10 cellular contexts compared by ENCODE assay signal in the genomic region with DNA sequence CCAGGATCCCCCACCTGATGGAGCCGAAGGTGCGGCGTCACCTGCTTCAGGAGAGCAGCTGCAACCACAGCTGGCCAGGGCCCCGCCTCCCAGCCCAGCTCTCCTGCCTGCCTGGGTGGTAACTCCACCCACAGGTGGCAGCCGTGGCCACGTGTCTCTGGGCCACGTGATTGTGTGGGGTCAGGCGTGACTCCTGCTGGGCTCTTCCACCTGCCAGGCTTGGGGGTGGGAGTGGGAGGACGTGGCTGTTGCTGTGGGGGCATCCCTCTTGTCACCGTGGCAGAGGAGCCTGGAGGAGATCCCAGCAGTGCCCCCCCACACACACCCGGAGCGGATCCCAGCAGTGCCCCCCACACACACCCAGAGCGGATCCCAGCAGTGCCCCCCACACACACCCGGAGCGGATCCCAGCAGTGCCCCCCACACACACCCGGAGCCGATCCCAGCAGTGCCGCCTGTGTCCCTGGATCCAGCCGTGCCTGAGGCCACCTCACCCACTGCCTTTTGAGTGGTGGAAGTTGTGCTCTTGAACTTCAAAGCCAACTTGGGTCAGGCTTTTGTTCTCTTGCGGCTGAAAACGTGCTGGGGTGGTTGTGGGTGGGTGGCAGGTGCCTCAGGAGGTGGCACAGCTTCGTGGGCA. TPM values are rescaled to one million over a fixed set of nuclear protein-coding genes. Genes with fewer than 3 reads are reported as not detected.
DNase-seq lines count a peak whose midpoint lies in the region; ATAC-seq, FAIRE-seq and TF ChIP-seq lines count a peak whose summit lies in the region.
"Had no signal": no experiment of that assay in that cellular context is flagged by ENCODE, and none has a peak within 500 bp of the region (broad histone marks: within the 10 kb centered on the region; RNA-seq: fewer than 3 reads in every experiment).

No MANE protein-coding gene starts in this region.

- no peaks in the 10 kb centered on the region for H3K9me3 ChIP-seq in keratinocyte (ENCODE audit: control insufficient read depth, low read depth, low read length)
- no peaks in the 10 kb centered on the region for H3K9me3 ChIP-seq in neural progenitor cell (ENCODE audit: low read depth)
- H3K9me3 ChIP-seq: prostate gland had no signal

- H2AFZ ChIP-seq in KMS-11 (ENCODE audit: low read depth) (peak overlapping the region; percentile 60), keratinocyte (ENCODE audit: control insufficient read depth, low read length) (no peak overlapping the region), neural progenitor cell (replicated peaks) (no peak overlapping the region)

- peaks cover 4% of the 10 kb centered on the region for H3K27me3 Mint-ChIP-seq in neural progenitor cell (ENCODE audit: insufficient read depth, low read depth)

- TF ChIP-seq CTCF in KMS-11 (conservative IDR thresholded peaks at IDR 0.05; ENCODE audit: low read depth, low read length), result no peak
- TF ChIP-seq CTCF in RWPE1 (conservative IDR thresholded peaks at IDR 0.05; ENCODE audit: low read depth), result no peak
- TF ChIP-seq CTCF in keratinocyte (optimal IDR thresholded peaks at IDR 0.05 in 1 of 3, IDR thresholded peaks at IDR 0.05 in 1 of 3, conservative IDR thresholded peaks at IDR 0.05 in 1 of 3; ENCODE audit: extremely low read depth in 1 of 3, insufficient read depth in 2 of 3, low read length in 3 of 3), result no peak
- TF ChIP-seq CTCF in GM10248 (IDR thresholded peaks at IDR 0.05; ENCODE audit: control extremely low read depth, extremely low read depth, low read depth, missing control alignments), result no peak
- TF ChIP-seq CTCF in neural progenitor cell (IDR thresholded peaks at IDR 0.05), result no peak

- H3K4me3 ChIP-seq in KMS-11 (IDR thresholded peaks at IDR 0.05; ENCODE audit: insufficient read depth, low read depth, low read length) (no peak overlapping the region), keratinocyte (ENCODE audit: control insufficient read depth in 2 of 3, extremely low read depth in 1 of 3, insufficient read depth in 2 of 3, low read depth in 1 of 3, low read length in 3 of 3) (peak overlapping the region in 1 of 3 experiments; percentile 20), neural progenitor cell (no peak overlapping the region)
- H3K4me3 ChIP-seq: prostate gland had no signal

- H3K4me2 ChIP-seq in KMS-11 (peak overlapping the region; percentile 47; the same call in 1 of the 2 replicates), keratinocyte (ENCODE audit: control insufficient read depth, extremely low read depth, insufficient read depth, low read depth, low read length) (peak overlapping the region; percentile 55), neural progenitor cell (no peak overlapping the region)

- DNase-seq in DMS53 (lab: John Stamatoyannopoulos, UW) (peak; percentile 90), RWPE1 (ENCODE audit: low spot score) (peak; percentile 40), keratinocyte (ENCODE audit: low read depth, low spot score) (peak; percentile 5), GM10248 (ENCODE audit: extremely low spot score) (no peak), neural progenitor cell (ENCODE audit: low spot score) (no peak)
- no peak for DNase-seq in stimulated activated CD4-positive, alpha-beta T cell treated with anti-CD3 and anti-CD28 coated beads, Interleukin-4, amount 100 ng/mL, for 4 hours
- DNase-seq: OCI-M1 had no signal

- H3K27ac ChIP-seq in KMS-11 (no peak overlapping the region), RWPE1 (no peak overlapping the region), keratinocyte (ENCODE audit: control insufficient read depth, insufficient read depth, low read length) (no peak overlapping the region), neural progenitor cell (no peak overlapping the region)
- H3K27ac ChIP-seq: prostate gland had no signal

- POLR2A ChIA-PET in RWPE1 (lab: Yijun Ruan, JAX; ENCODE audit: low non-redundant PET), result no interaction called here
- POLR2A ChIA-PET in GM10248 (lab: Yijun Ruan, JAX), result no interaction called here

- H3K27me3 ChIP-seq in KMS-11 (ENCODE audit: insufficient read depth, low read depth) (no peaks in the 10 kb centered on the region; the same call in 1 of the 2 replicates), keratinocyte (ENCODE audit: control insufficient read depth, extremely low read depth, insufficient read depth, low read length) (peaks cover 24% of the 10 kb centered on the region), neural progenitor cell (no peaks in the 10 kb centered on the region)

- H4K20me1 ChIP-seq in KMS-11 (ENCODE audit: insufficient read depth), result no peaks in the 10 kb centered on the region
- no peaks in the 10 kb centered on the region for H4K20me1 ChIP-seq in keratinocyte (ENCODE audit: control insufficient read depth, extremely low read depth, insufficient read depth, low read length)
- H4K20me1 ChIP-seq in neural progenitor cell (ENCODE audit: low read depth), result no peaks in the 10 kb centered on the region

- peaks cover 4% of the 10 kb centered on the region for H3F3A ChIP-seq in neural progenitor cell (ENCODE audit: low read depth)

- no peaks in the 10 kb centered on the region for H3K36me3 ChIP-seq in KMS-11 (ENCODE audit: insufficient read depth)
- no peaks in the 10 kb centered on the region for H3K36me3 ChIP-seq in keratinocyte (ENCODE audit: control insufficient read depth in 2 of 2, extremely low read depth in 1 of 2, insufficient read depth in 2 of 2, low read length in 2 of 2)
- H3K36me3 ChIP-seq in neural progenitor cell, result no peaks in the 10 kb centered on the region
- H3K36me3 ChIP-seq: prostate gland had no signal

- CTCF ChIA-PET in RWPE1 (lab: Yijun Ruan, JAX), result interaction anchor here (0.6 kb wide), 1 partner anchor 336 kb away, joined by 3 read pairs; no protein-coding TSS in a partner anchor
- CTCF ChIA-PET in GM10248 (lab: Yijun Ruan, JAX), result no interaction called here

- H3K4me1 ChIP-seq in KMS-11 (ENCODE audit: low read depth, poor library complexity, severe bottlenecking), result no peaks in the 10 kb centered on the region
- peaks cover 8% of the 10 kb centered on the region for H3K4me1 ChIP-seq in keratinocyte (ENCODE audit: control insufficient read depth, extremely low read depth, insufficient read depth, low read length)
- peaks cover 17% of the 10 kb centered on the region for H3K4me1 ChIP-seq in neural progenitor cell
- H3K4me1 ChIP-seq: prostate gland had no signal

- peaks cover 10% of the 10 kb centered on the region for H3K9me3 Mint-ChIP-seq in neural progenitor cell

- no peaks in the 10 kb centered on the region for H3K36me3 Mint-ChIP-seq in neural progenitor cell

- peaks cover 31% of the 10 kb centered on the region for H3K4me1 Mint-ChIP-seq in neural progenitor cell

- H3K9ac ChIP-seq in KMS-11, result peak overlapping the region; percentile 21; the same call in 1 of the 2 replicates
- no peak overlapping the region for H3K9ac ChIP-seq in keratinocyte (ENCODE audit: control insufficient read depth, extremely low read depth, insufficient read depth, low read length)
- H3K9ac ChIP-seq in neural progenitor cell, result no peak overlapping the region

- H3K4me3 Mint-ChIP-seq in neural progenitor cell, result no peak overlapping the region

- ATAC-seq in GM21717 (IDR thresholded peaks at IDR 0.05; ENCODE audit: unreplicated experiment), result no peak

- FAIRE-seq in keratinocyte (lab: Jason Lieb, UNC), result no peak

- dilution Hi-C loops in keratinocyte (cut with MboI; ENCODE audit: extremely low pct_ligation_motif_present, low sequenced_read_pairs), result no loop called here

- H3K79me2 ChIP-seq in KMS-11 (ENCODE audit: insufficient read depth, low read depth), result no peaks in the 10 kb centered on the region
- H3K79me2 ChIP-seq in keratinocyte (ENCODE audit: control insufficient read depth, insufficient read depth, low read length), result no peaks in the 10 kb centered on the region
- no peaks in the 10 kb centered on the region for H3K79me2 ChIP-seq in neural progenitor cell (ENCODE audit: low read depth)

- H3K27ac Mint-ChIP-seq in neural progenitor cell, result no peak overlapping the region

- H3K9me1 ChIP-seq in keratinocyte (ENCODE audit: control insufficient read depth, extremely low read depth, insufficient read depth, low read length), result no peaks in the 10 kb centered on the region

RNA-seq across cellular contexts. Expression of gene POFUT2, which starts 32.2 kb away (rescaled TPM):
- polyA plus RNA-seq in keratinocyte, result 8.8 to 18.7 TPM (median 9.6 TPM) in 3 replicates
- polyA plus RNA-seq in keratinocyte (2011; ENCODE audit: low read depth), result 18.2 TPM
- 5.5 and 7.4 TPM in 2 replicates for polyA plus RNA-seq in keratinocyte (2011; cell fraction: cytosol; rRNA removed)
- polyA plus RNA-seq in keratinocyte (2011; cell fraction: nucleus; rRNA removed), result 43.9 and 45.4 TPM in 2 replicates
- 10.7 and 16.1 TPM in 2 replicates for polyA plus RNA-seq in keratinocyte (2012; ENCODE audit: low replicate concordance)
- polyA minus RNA-seq in keratinocyte, result 6.3 to 13.2 TPM (median 6.7 TPM) in 3 replicates
- 4.4 TPM for polyA minus RNA-seq in keratinocyte (2011; cell fraction: cytosol; rRNA and poly(A)+ RNA removed)
- polyA minus RNA-seq in keratinocyte (2011; cell fraction: nucleus; rRNA and poly(A)+ RNA removed), result 12.2 and 14.1 TPM in 2 replicates
- 28.5 and 42.7 TPM in 2 replicates for total RNA-seq in neural progenitor cell (ENCODE audit: low replicate concordance)

Comparison
In these comparisons a context has a peak if more than half of its experiments do, and no peak if none do; other contexts are left out.
1. DNase-seq: peak in DMS53 (single experiment), RWPE1 (single experiment) and keratinocyte (single experiment); none in GM10248 (single experiment), neural progenitor cell (single experiment) and stimulated activated CD4-positive, alpha-beta T cell treated with anti-CD3 and anti-CD28 coated beads, Interleukin-4, amount 100 ng/mL, for 4 hours (0 of 2).